ENCODE assay signal across 9 cellular contexts in genomic region chr14:91229743-91230200, GRCh38. TPM values are rescaled to one million over a fixed set of nuclear protein-coding genes. Genes with fewer than 3 reads are reported as not detected.
DNase-seq lines count a peak whose midpoint lies in the region; ATAC-seq and TF ChIP-seq lines count a peak whose summit lies in the region.
"Had no signal": no experiment of that assay in that cellular context is flagged by ENCODE, and none has a peak within 500 bp of the region (broad histone marks: within the 10 kb centered on the region; RNA-seq: fewer than 3 reads in every experiment).

No MANE protein-coding gene starts in this region.

- peak; percentile 75 for ATAC-seq in GM21576 (IDR thresholded peaks at IDR 0.05; ENCODE audit: unreplicated experiment)
- peak; percentile 23 to 66 (median 59) for ATAC-seq in natural killer cell

- in situ Hi-C loops in KBM-7 (cut with MboI; ENCODE audit: low pct_unique_long_range_greater_than_20kb, low sequenced_read_pairs), result no loop called here

- H3K9me3 ChIP-seq in vagina, result no peaks in the 10 kb centered on the region

- H3K27me3 ChIP-seq in vagina, result no peaks in the 10 kb centered on the region

- no peaks in the 10 kb centered on the region for H3K4me1 ChIP-seq in vagina

- intact Hi-C loops in natural killer cell (cut with micrococcal nuclease) (loop anchor here (2.0 to 5.0 kb wide), 6 partner anchors 31 to 637 kb away; partner anchors contain the start of genes CCDC88C, RPS6KA5 and TC2N), vagina (cut with DNase I) (no loop called here)

- TF ChIP-seq CTCF in GM10266 (IDR thresholded peaks at IDR 0.05; ENCODE audit: control insufficient read depth, insufficient read depth, low read depth, missing control alignments), result no peak
- TF ChIP-seq CTCF in natural killer cell (IDR thresholded peaks at IDR 0.05), result no peak
- no peak for TF ChIP-seq CTCF in vagina (IDR thresholded peaks at IDR 0.05)

- peak overlapping the region; percentile 81 for H3K4me3 Mint-ChIP-seq in natural killer cell

- peaks cover 0 to 2% of the 10 kb centered on the region in 2 donors for H3K9me3 Mint-ChIP-seq in natural killer cell

- H3K4me3 ChIP-seq in vagina, result no peak overlapping the region

- H3K27ac ChIP-seq in vagina, result no peak overlapping the region

- H3K4me1 Mint-ChIP-seq in natural killer cell, result peaks cover 85 to 91% of the 10 kb centered on the region in 2 donors

- H3K27ac Mint-ChIP-seq in natural killer cell, result peak overlapping the region; percentile 98 to 100

- peak; percentile 84 for DNase-seq in GM10266 (ENCODE audit: extremely low spot score)
- DNase-seq in KBM-7, result peak; percentile 90
- DNase-seq in activated CD8-positive, alpha-beta memory T cell treated with anti-CD3 and anti-CD28 coated beads for 24 hours, result peak; percentile 86
- peak; percentile 72 for DNase-seq in natural killer cell
- DNase-seq in Ammon's horn (ENCODE audit: low spot score), result no peak
- DNase-seq in vagina (ENCODE audit: extremely low spot score in 2 of 2), result no peak
- no peak for DNase-seq in medulla oblongata (ENCODE audit: extremely low spot score)
- DNase-seq: left cardiac atrium had no signal

- no peaks in the 10 kb centered on the region for H3K27me3 Mint-ChIP-seq in natural killer cell (ENCODE audit: low read depth in 2 of 2)

- H3K36me3 ChIP-seq in vagina, result peaks cover 0 to 7% of the 10 kb centered on the region in 2 donors

- no peaks in the 10 kb centered on the region for H3K36me3 Mint-ChIP-seq in natural killer cell

- no peak for TF ChIP-seq POLR2A in vagina (IDR thresholded peaks at IDR 0.05)

RNA-seq across cellular contexts. Expression of gene GPR68, which starts 14.7 kb away (rescaled TPM):
- 10 to 100 TPM in 2 of 3 donors, 1 to 10 TPM in 1; 7.6 to 24.0 (median 15.7) TPM for total RNA-seq in natural killer cell
- total RNA-seq in vagina, result 4.2 TPM

Comparison
In these comparisons a context has a peak if more than half of its experiments do, and no peak if none do; other contexts are left out.
1. DNase-seq: peak in GM10266 (single experiment), KBM-7 (single experiment), activated CD8-positive, alpha-beta memory T cell treated with anti-CD3 and anti-CD28 coated beads for 24 hours (single experiment) and natural killer cell (single experiment); none in Ammon's horn (single experiment), vagina (0 of 2) and medulla oblongata (single experiment).